Comparison of ENCODE assay signal across 1 cellular context in genomic region chr6:169292340-169293124, GRCh38.
TF ChIP-seq lines count a peak whose summit lies in the region.

No MANE protein-coding gene starts in this region.

TF ChIP-seq in HCT116, 20 proteins besides CTCF, POLR2A, EP300 and RAD21 (continued from another document):
- TF ChIP-seq MAX (IDR thresholded peaks at IDR 0.05) (peak; percentile 65), CBX3 (IDR thresholded peaks at IDR 0.05; ENCODE audit: low read depth) (peak; percentile 65)
